ENCODE assay signal across 12 cellular contexts in genomic region chr1:215824245-215824644, GRCh38.
DNase-seq lines count a peak whose midpoint lies in the region; ATAC-seq and TF ChIP-seq lines count a peak whose summit lies in the region.
"Had no signal": no experiment of that assay in that cellular context is flagged by ENCODE, and none has a peak within 500 bp of the region (broad histone marks: within the 10 kb centered on the region; RNA-seq: fewer than 3 reads in every experiment).

No MANE protein-coding gene starts in this region.

- H3F3A ChIP-seq in MM.1S (ENCODE audit: insufficient read depth, low read length) = no peaks in the 10 kb centered on the region

- no peaks in the 10 kb centered on the region for H3K4me1 Mint-ChIP-seq in neural crest cell
- H3K4me1 Mint-ChIP-seq: activated naive CD8-positive, alpha-beta T cell treated with anti-CD3 and anti-CD28 coated beads for 36 hours had no signal

- no peaks in the 10 kb centered on the region for H3K36me3 ChIP-seq in GM06990 (ENCODE audit: control insufficient read depth, insufficient read depth, low read length)
- H3K36me3 ChIP-seq in MM.1S (replicated peaks; ENCODE audit: insufficient read depth, low read length) = no peaks in the 10 kb centered on the region

- no peak overlapping the region for H3K4me2 ChIP-seq in MM.1S (ENCODE audit: low read depth, low read length)

- no peaks in the 10 kb centered on the region for H3K9me2 ChIP-seq in MM.1S (replicated peaks; ENCODE audit: insufficient read depth, low read length)

- no peak overlapping the region for H3K4me3 ChIP-seq in GM06990 (replicated peaks; ENCODE audit: low read depth, low read length)
- H3K4me3 ChIP-seq in MM.1S (ENCODE audit: low read length) = no peak overlapping the region
- H3K4me3 ChIP-seq in choroid plexus epithelial cell (ENCODE audit: low read depth, low read length) = no peak overlapping the region

- H2AFZ ChIP-seq in MM.1S (ENCODE audit: low read length) = no peak overlapping the region

- no peaks in the 10 kb centered on the region for H3K9me3 ChIP-seq in MM.1S (replicated peaks; ENCODE audit: insufficient read depth, low read length)

- H3K4me1 ChIP-seq in MM.1S (ENCODE audit: low read length) = 0 out of 2 replicates have a peak, but pooled peaks cover 3% of the 10 kb centered on the region

- H3K27me3 ChIP-seq in GM06990 (replicated peaks; ENCODE audit: control insufficient read depth, insufficient read depth, low read length) = no peaks in the 10 kb centered on the region
- H3K27me3 ChIP-seq in MM.1S (replicated peaks; ENCODE audit: insufficient read depth, low read length) = no peaks in the 10 kb centered on the region

- H3K79me2 ChIP-seq in MM.1S (ENCODE audit: low read length) = no peaks in the 10 kb centered on the region

- no peaks in the 10 kb centered on the region for H3K9me3 Mint-ChIP-seq in neural crest cell

- H3K27ac ChIP-seq in MM.1S (ENCODE audit: low read length) = no peak overlapping the region

- intact Hi-C loops in left colon (cut with DNase I, micrococcal nuclease) = no loop called here

- DNase-seq in GM06990 (ENCODE audit: extremely low read depth, insufficient read length) = no peak
- DNase-seq in MM.1S = no peak
- DNase-seq in choroid plexus epithelial cell (ENCODE audit: low read depth) = peak; percentile 28
- DNase-seq in neural crest cell (ENCODE audit: low read depth, low spot score) = no peak
- no peak for DNase-seq in NCI-H1105 (lab: John Stamatoyannopoulos, UW)
- no peak for DNase-seq in left colon
- no peak for DNase-seq in medulla oblongata (ENCODE audit: extremely low spot score)
- DNase-seq: activated CD4-positive, alpha-beta T cell treated with anti-CD3 and anti-CD28 coated beads, Interleukin-2, amount 50 U/mL, for 48 hours; activated naive CD8-positive, alpha-beta T cell treated with anti-CD3 and anti-CD28 coated beads for 36 hours; NCI-H1417 treated with DMSO at 0.1 percent for 48 hours; SHP77 treated with DMSO at 0.1 percent for 48 hours had no signal

- TF ChIP-seq CTCF in GM06990 (IDR thresholded peaks at IDR 0.05; ENCODE audit: insufficient read depth, low read length, poor library complexity, severe bottlenecking) (peak; percentile 22), MM.1S (IDR thresholded peaks at IDR 0.05; ENCODE audit: low read length) (peak; percentile 42), choroid plexus epithelial cell (conservative IDR thresholded peaks at IDR 0.05; ENCODE audit: low read depth, low read length) (peak; percentile 63), neural crest cell (conservative IDR thresholded peaks at IDR 0.05) (peak; percentile 61)

- H3K36me3 Mint-ChIP-seq in neural crest cell (ENCODE audit: low read depth) = no peaks in the 10 kb centered on the region
- H3K36me3 Mint-ChIP-seq: activated naive CD8-positive, alpha-beta T cell treated with anti-CD3 and anti-CD28 coated beads for 36 hours had no signal

- ATAC-seq in left colon = no peak
- ATAC-seq: sciatic nerve had no signal

- no peak overlapping the region for H3K27ac Mint-ChIP-seq in neural crest cell (ENCODE audit: unreplicated experiment)
- H3K27ac Mint-ChIP-seq: activated naive CD8-positive, alpha-beta T cell treated with anti-CD3 and anti-CD28 coated beads for 36 hours had no signal

- H4K20me1 ChIP-seq in MM.1S (ENCODE audit: insufficient read depth, low read length) = no peaks in the 10 kb centered on the region

- peaks cover 6% of the 10 kb centered on the region for H3K27me3 Mint-ChIP-seq in neural crest cell (ENCODE audit: low read depth)
- H3K27me3 Mint-ChIP-seq: activated naive CD8-positive, alpha-beta T cell treated with anti-CD3 and anti-CD28 coated beads for 36 hours had no signal

- no peak overlapping the region for H3K9ac ChIP-seq in MM.1S (ENCODE audit: low read length)

- H3K4me3 Mint-ChIP-seq in neural crest cell = no peak overlapping the region
- H3K4me3 Mint-ChIP-seq: activated naive CD8-positive, alpha-beta T cell treated with anti-CD3 and anti-CD28 coated beads for 36 hours had no signal
